8 cellular contexts compared by ENCODE assay signal in the genomic region with DNA sequence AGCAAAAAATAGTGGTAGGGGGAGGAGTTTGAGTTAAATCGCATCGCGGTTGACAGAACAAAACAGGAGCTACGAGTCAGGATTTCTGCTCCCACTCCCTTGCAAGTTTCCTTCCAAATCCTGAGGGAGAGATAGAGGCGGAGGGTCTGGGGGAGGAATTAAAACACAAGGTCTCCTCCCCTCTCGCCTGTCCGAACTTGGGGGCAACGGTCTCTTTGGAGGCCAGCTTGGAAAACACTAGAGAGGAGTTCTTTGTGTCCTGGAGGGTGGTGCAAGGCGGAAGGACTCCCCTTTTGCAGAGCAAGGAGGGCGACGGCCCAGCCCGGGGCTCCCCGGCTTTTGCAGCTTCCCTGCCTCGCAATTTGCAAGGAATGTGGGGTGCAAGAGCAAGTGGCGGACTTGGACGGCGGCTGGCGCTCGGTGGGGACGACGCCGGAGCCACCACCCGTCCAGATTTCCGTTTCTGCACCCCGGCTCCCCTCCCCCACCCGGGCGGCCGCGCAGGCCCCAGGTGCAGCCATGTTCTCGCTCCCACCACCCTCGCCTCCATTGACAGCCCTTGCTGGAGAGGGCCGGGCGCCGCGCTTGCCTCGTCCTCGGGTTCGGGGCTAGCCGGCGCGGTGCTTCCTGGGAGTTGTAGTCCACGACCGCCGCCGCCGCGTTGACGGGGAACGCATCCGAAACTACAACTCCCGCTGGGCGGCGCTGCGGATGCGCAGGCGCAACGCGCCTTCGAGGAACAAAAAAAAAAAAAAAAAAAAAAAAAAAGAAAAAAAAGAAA. TPM values are rescaled to one million over a fixed set of nuclear protein-coding genes. Genes with fewer than 3 reads are reported as not detected.
DNase-seq lines count a peak whose midpoint lies in the region; ATAC-seq and TF ChIP-seq lines count a peak whose summit lies in the region.

No MANE protein-coding gene starts in this region.

- H3K9me3 ChIP-seq in ovary, result no peaks in the 10 kb centered on the region
- H3K9me3 ChIP-seq in thymus (ENCODE audit: control insufficient read depth), result no peaks in the 10 kb centered on the region

- TF ChIP-seq CTCF in GM12864 (IDR thresholded peaks at IDR 0.05; ENCODE audit: low read depth, low read length, missing control alignments) (no peak), ovary (IDR thresholded peaks at IDR 0.05) (no peak)

- peaks cover 53% of the 10 kb centered on the region for H3K4me1 Mint-ChIP-seq in activated naive CD8-positive, alpha-beta T cell treated with anti-CD3 and anti-CD28 coated beads for 36 hours

- peaks cover 8% of the 10 kb centered on the region for H3K4me1 ChIP-seq in ovary (ENCODE audit: insufficient read depth)
- peaks cover 13% of the 10 kb centered on the region for H3K4me1 ChIP-seq in thymus (ENCODE audit: control insufficient read depth, insufficient read depth, low read length)

- no peaks in the 10 kb centered on the region for H3K9me3 Mint-ChIP-seq in activated naive CD8-positive, alpha-beta T cell treated with anti-CD3 and anti-CD28 coated beads for 36 hours

- peak; percentile 90 for DNase-seq in GM12864 (ENCODE audit: low read depth)
- peak; percentile 98 for DNase-seq in NCI-H1105 (lab: John Stamatoyannopoulos, UW)
- peak; percentile 93 for DNase-seq in SKM-1 (lab: John Stamatoyannopoulos, UW; ENCODE audit: unreplicated experiment)
- DNase-seq in activated naive CD8-positive, alpha-beta T cell treated with anti-CD3 and anti-CD28 coated beads for 36 hours, result peak; percentile 99
- peak; percentile 93 to 99 (median 98) for DNase-seq in head of caudate nucleus
- DNase-seq in ovary, result peak; percentile 97 to 99 (median 99)

- H3K36me3 Mint-ChIP-seq in activated naive CD8-positive, alpha-beta T cell treated with anti-CD3 and anti-CD28 coated beads for 36 hours, result peaks cover 23% of the 10 kb centered on the region

- no peak for TF ChIP-seq POLR2A in ovary (IDR thresholded peaks at IDR 0.05)

- no peaks in the 10 kb centered on the region for H3K36me3 ChIP-seq in ovary
- H3K36me3 ChIP-seq in thymus (ENCODE audit: control insufficient read depth, insufficient read depth), result peaks cover 7% of the 10 kb centered on the region

- intact Hi-C loops in head of caudate nucleus (cut with DNase I), result loop anchor here (10.0 kb wide), 1 partner anchor 202 kb away; the partner anchor contains the start of gene GTF2IRD1
- intact Hi-C loops in ovary (cut with DNase I), result loop anchor here in 1 of 4 donors (2.0 to 10.0 kb wide), 2 partner anchors 28 to 328 kb away; no protein-coding TSS in a partner anchor

- H3K27me3 Mint-ChIP-seq in activated naive CD8-positive, alpha-beta T cell treated with anti-CD3 and anti-CD28 coated beads for 36 hours, result no peaks in the 10 kb centered on the region

- peak overlapping the region; percentile 95 for H3K27ac Mint-ChIP-seq in activated naive CD8-positive, alpha-beta T cell treated with anti-CD3 and anti-CD28 coated beads for 36 hours

- peak overlapping the region in 1 of 2 donors; percentile 100 for H3K27ac ChIP-seq in ovary
- peak overlapping the region; percentile 98 for H3K27ac ChIP-seq in thymus (ENCODE audit: low read depth)

- H3K27me3 ChIP-seq in ovary (no peaks in the 10 kb centered on the region), thymus (ENCODE audit: control insufficient read depth, insufficient read depth) (no peaks in the 10 kb centered on the region)

- no peak for TF ChIP-seq EP300 in ovary (IDR thresholded peaks at IDR 0.05)

- ATAC-seq in HG02623 (IDR thresholded peaks at IDR 0.05; ENCODE audit: unreplicated experiment), result peak; percentile 57

- 0 to 1% (median 0%) methylated on average over 36 to 59 of the region's 59 CpGs for WGBS in ovary, 3 donors
- WGBS in thymus, result under 1% methylated on average over 59 of the region's 59 CpGs

- H3K4me3 Mint-ChIP-seq in activated naive CD8-positive, alpha-beta T cell treated with anti-CD3 and anti-CD28 coated beads for 36 hours, result peak overlapping the region; percentile 89

- H3K4me3 ChIP-seq in GM12864 (ENCODE audit: low read depth, low read length), result peak overlapping the region; percentile 85
- H3K4me3 ChIP-seq in ovary, result peak overlapping the region; percentile 54
- peak overlapping the region; percentile 81 for H3K4me3 ChIP-seq in thymus (ENCODE audit: low read length)

RNA-seq across cellular contexts. Expression of gene GTF2I, which starts 0.4 kb away (rescaled TPM):
- total RNA-seq in activated naive CD8-positive, alpha-beta T cell treated with anti-CD3 and anti-CD28 coated beads for 36 hours, result 100 to 1,000 TPM; 151 to 158 TPM
- 100 to 1,000 TPM; 117 to 232 (median 204) TPM for total RNA-seq in ovary
- 100 to 1,000 TPM in 1 of 2 donors, 10 to 100 TPM in 1; 49.7 to 166 TPM for polyA plus RNA-seq in ovary
- 35.1 TPM for polyA plus RNA-seq in thymus
